ENCODE assay signal across 36 cellular contexts in genomic region chr3:126495786-126496185, GRCh38. TPM values are rescaled to one million over a fixed set of nuclear protein-coding genes. Genes with fewer than 3 reads are reported as not detected.
"Had no signal": no experiment of that assay in that cellular context is flagged by ENCODE, and none has a peak within 500 bp of the region (broad histone marks: within the 10 kb centered on the region; RNA-seq: fewer than 3 reads in every experiment).

No MANE protein-coding gene starts in this region.

- H3K9me3 Mint-ChIP-seq: activated CD4-positive, alpha-beta T cell treated with anti-CD3 and anti-CD28 coated beads, Interleukin-2, amount 10 ng/mL, durations not matched to agents 7 days and 5 days; activated CD8-positive, alpha-beta T cell treated with anti-CD3 and anti-CD28 coated beads for 36 hours; activated T-cell treated with anti-CD3 and anti-CD28 coated beads, Interleukin-2, amount 50 U/mL, for 4 hours; activated T-helper 17 cell treated with anti-CD3 and anti-CD28 coated beads, Interleukin-2, amount 50 U/mL, for 72 hours; central memory CD8-positive, alpha-beta T cell; effector memory CD8-positive, alpha-beta T cell; WTC11 had no signal

- ATAC-seq: activated CD8-positive, alpha-beta T cell treated with anti-CD3 and anti-CD28 coated beads for 36 hours; activated T-cell treated with anti-CD3 and anti-CD28 coated beads, Interleukin-2, amount 50 U/mL, for 4 hours; activated T-helper 17 cell treated with anti-CD3 and anti-CD28 coated beads, Interleukin-2, amount 50 U/mL, for 72 hours; effector memory CD8-positive, alpha-beta T cell; foreskin keratinocyte; gastrocnemius medialis; heart left ventricle; WTC11 had no signal

- H3K27me3 ChIP-seq: brain microvascular endothelial cell, esophagus muscularis mucosa, foreskin keratinocyte, gastrocnemius medialis, heart left ventricle had no signal

- H3K4me3 ChIP-seq: esophagus muscularis mucosa, gastrocnemius medialis, heart left ventricle had no signal

- H3K4me3 Mint-ChIP-seq: activated CD4-positive, alpha-beta T cell treated with anti-CD3 and anti-CD28 coated beads, Interleukin-2, amount 10 ng/mL, durations not matched to agents 7 days and 5 days; activated CD8-positive, alpha-beta T cell treated with anti-CD3 and anti-CD28 coated beads for 36 hours; activated naive CD8-positive, alpha-beta T cell; activated T-cell treated with anti-CD3 and anti-CD28 coated beads, Interleukin-2, amount 50 U/mL, for 4 hours; activated T-helper 17 cell treated with anti-CD3 and anti-CD28 coated beads, Interleukin-2, amount 50 U/mL, for 72 hours; central memory CD8-positive, alpha-beta T cell; effector memory CD8-positive, alpha-beta T cell; WTC11 had no signal

- H3K4me1 ChIP-seq: foreskin keratinocyte, heart left ventricle had no signal

- H3K36me3 Mint-ChIP-seq: activated naive CD8-positive, alpha-beta T cell; WTC11 had no signal

- H3K9me3 ChIP-seq: esophagus muscularis mucosa, gastrocnemius medialis, heart left ventricle had no signal

- H3K27ac Mint-ChIP-seq: activated CD4-positive, alpha-beta T cell treated with anti-CD3 and anti-CD28 coated beads, Interleukin-2, amount 10 ng/mL, durations not matched to agents 7 days and 5 days; activated CD8-positive, alpha-beta T cell treated with anti-CD3 and anti-CD28 coated beads for 36 hours; activated naive CD8-positive, alpha-beta T cell; activated T-helper 17 cell treated with anti-CD3 and anti-CD28 coated beads, Interleukin-2, amount 50 U/mL, for 72 hours; effector memory CD8-positive, alpha-beta T cell; WTC11 had no signal

- DNase-seq: activated CD4-positive, alpha-beta T cell treated with anti-CD3 and anti-CD28 coated beads for 1 hour; activated CD4-positive, alpha-beta T cell treated with anti-CD3 and anti-CD28 coated beads for 4 hours; activated CD4-positive, alpha-beta T cell treated with anti-CD3 and anti-CD28 coated beads, Interleukin-2, amount 10 ng/mL, durations not matched to agents 7 days and 5 days; activated CD4-positive, alpha-beta T cell treated with anti-CD3 and anti-CD28 coated beads, Interleukin-2, amount 50 U/mL, for 48 hours; activated CD8-positive, alpha-beta memory T cell treated with anti-CD3 and anti-CD28 coated beads for 24 hours; activated CD8-positive, alpha-beta T cell treated with anti-CD3 and anti-CD28 coated beads for 36 hours; activated effector memory CD4-positive, alpha-beta T cell treated with Interleukin-2 at 50 U/mL for 16 hours; activated gamma-delta T cell treated with Interleukin-2 at 50 U/mL for 16 hours; activated naive CD4-positive, alpha-beta T cell treated with anti-CD3 and anti-CD28 coated beads, Interleukin-2, amount 50 U/mL, for 16 hours; activated naive CD4-positive, alpha-beta T cell treated with Interleukin-2 at 50 U/mL for 16 hours; activated T-cell treated with anti-CD3 and anti-CD28 coated beads, Interleukin-2, amount 50 U/mL, for 4 hours; amniotic stem cell; anterior cingulate cortex; brain microvascular endothelial cell; cortex of kidney; dermis blood vessel endothelial cell; effector CD4-positive, alpha-beta T cell; effector memory CD8-positive, alpha-beta T cell; erythroblast; foreskin keratinocyte; gastrocnemius medialis; glutamatergic neuron; T-helper 2 cell had no signal

- H3K4me1 Mint-ChIP-seq: activated T-helper 17 cell treated with anti-CD3 and anti-CD28 coated beads, Interleukin-2, amount 50 U/mL, for 72 hours; central memory CD8-positive, alpha-beta T cell had no signal

- H3K27me3 Mint-ChIP-seq: activated CD4-positive, alpha-beta T cell treated with anti-CD3 and anti-CD28 coated beads, Interleukin-2, amount 10 ng/mL, durations not matched to agents 7 days and 5 days; activated CD8-positive, alpha-beta T cell treated with anti-CD3 and anti-CD28 coated beads for 36 hours; activated naive CD8-positive, alpha-beta T cell; activated T-helper 17 cell treated with anti-CD3 and anti-CD28 coated beads, Interleukin-2, amount 50 U/mL, for 72 hours; central memory CD8-positive, alpha-beta T cell had no signal

- H3K27ac ChIP-seq: brain microvascular endothelial cell, esophagus muscularis mucosa, foreskin keratinocyte, gastrocnemius medialis, heart left ventricle, VCaP had no signal

- H3K36me3 ChIP-seq: brain microvascular endothelial cell, esophagus muscularis mucosa, gastrocnemius medialis, heart left ventricle had no signal

RNA-seq across cellular contexts. Expression of gene UROC1, which starts 21.8 kb away (rescaled TPM):
- total RNA-seq: activated CD4-positive, alpha-beta T cell treated with anti-CD3 and anti-CD28 coated beads, Interleukin-2, amount 10 ng/mL, durations not matched to agents 7 days and 5 days; activated CD8-positive, alpha-beta T cell treated with anti-CD3 and anti-CD28 coated beads for 36 hours; activated T-cell treated with anti-CD3 and anti-CD28 coated beads, Interleukin-2, amount 50 U/mL, for 4 hours; activated T-helper 17 cell treated with anti-CD3 and anti-CD28 coated beads, Interleukin-2, amount 50 U/mL, for 72 hours; astrocyte; bronchial epithelial cell; cardiac septum; dermis blood vessel endothelial cell; esophagus muscularis mucosa; foreskin keratinocyte; heart left ventricle; T-helper 1 cell treated with Interleukin-12 subunit alpha and Interleukin-12 subunit beta and Interleukin-4 antibody, amounts not matched to agents 30 ng/mL and 1 ng/mL, for 36 hours; WTC11 had no signal
- polyA plus RNA-seq: adipose tissue, foreskin keratinocyte, heart left ventricle had no signal

RNA-seq across cellular contexts. Expression of gene CHST13, which starts 28.2 kb away (rescaled TPM):
- total RNA-seq: activated CD4-positive, alpha-beta T cell treated with anti-CD3 and anti-CD28 coated beads, Interleukin-2, amount 10 ng/mL, durations not matched to agents 7 days and 5 days; activated CD8-positive, alpha-beta T cell treated with anti-CD3 and anti-CD28 coated beads for 36 hours; activated T-cell treated with anti-CD3 and anti-CD28 coated beads, Interleukin-2, amount 50 U/mL, for 4 hours; activated T-helper 17 cell treated with anti-CD3 and anti-CD28 coated beads, Interleukin-2, amount 50 U/mL, for 72 hours; astrocyte; bronchial epithelial cell; cerebellum; dermis blood vessel endothelial cell; T-helper 1 cell treated with Interleukin-12 subunit alpha and Interleukin-12 subunit beta and Interleukin-4 antibody, amounts not matched to agents 30 ng/mL and 1 ng/mL, for 36 hours had no signal
